In genomic region chr12:75818863-75819262, GRCh38 we compare ENCODE assay signal across 1 cellular context.
TF ChIP-seq lines count a peak whose summit lies in the region.

No MANE protein-coding gene starts in this region.

TF ChIP-seq in HCT116, 20 proteins besides CTCF, POLR2A, EP300 and RAD21 (continued from another document):
- TF ChIP-seq SRF (IDR thresholded peaks at IDR 0.05; ENCODE audit: low read depth) (no peak), ZBTB33 (IDR thresholded peaks at IDR 0.05; ENCODE audit: extremely low read depth, insufficient replicate concordance, low read length) (no peak), YY1 (IDR thresholded peaks at IDR 0.05; ENCODE audit: extremely low read depth, insufficient replicate concordance, low read depth, low read length) (no peak)
TF ChIP-seq in HCT116: peak in this region for 0.
